In genomic region chr11:122109932-122110331, GRCh38 we compare ENCODE assay signal across 1 cellular context.
TF ChIP-seq lines count a peak whose summit lies in the region.

No MANE protein-coding gene starts in this region.

TF ChIP-seq in HCT116, 20 proteins besides CTCF, POLR2A, EP300 and RAD21 (continued from another document):
- TF ChIP-seq ZBTB33 (IDR thresholded peaks at IDR 0.05; ENCODE audit: extremely low read depth, insufficient replicate concordance, low read length) (no peak), YY1 (IDR thresholded peaks at IDR 0.05; ENCODE audit: extremely low read depth, insufficient replicate concordance, low read depth, low read length) (no peak), SIN3A (IDR thresholded peaks at IDR 0.05; ENCODE audit: low read depth) (no peak), EZH2phosphoT487 (IDR thresholded peaks at IDR 0.05; ENCODE audit: borderline replicate concordance) (no peak), FOSL1 (IDR thresholded peaks at IDR 0.05; ENCODE audit: low read depth) (no peak), MAX (IDR thresholded peaks at IDR 0.05) (no peak), ZFX (IDR thresholded peaks at IDR 0.05) (no peak), CEBPB (IDR thresholded peaks at IDR 0.05; ENCODE audit: low read depth) (no peak), EZH2 (IDR thresholded peaks at IDR 0.05) (no peak), JUND (IDR thresholded peaks at IDR 0.05) (no peak), REST (IDR thresholded peaks at IDR 0.05; ENCODE audit: low read depth) (no peak), CBX3 (IDR thresholded peaks at IDR 0.05; ENCODE audit: low read depth) (no peak), POLR2AphosphoS5 (IDR thresholded peaks at IDR 0.05; ENCODE audit: low read depth, low read length) (no peak), SP1 (IDR thresholded peaks at IDR 0.05; ENCODE audit: low read depth) (no peak), ELF1 (IDR thresholded peaks at IDR 0.05; ENCODE audit: borderline replicate concordance, low read depth) (no peak), ATF3 (IDR thresholded peaks at IDR 0.05) (no peak)
